25 cellular contexts compared by ENCODE assay signal in genomic region chrX:129641941-129642340, GRCh38. TPM values are rescaled to one million over a fixed set of nuclear protein-coding genes. Genes with fewer than 3 reads are reported as not detected.
DNase-seq lines count a peak whose midpoint lies in the region; ATAC-seq, FAIRE-seq and TF ChIP-seq lines count a peak whose summit lies in the region.
"Had no signal": no experiment of that assay in that cellular context is flagged by ENCODE, and none has a peak within 500 bp of the region (broad histone marks: within the 10 kb centered on the region; RNA-seq: fewer than 3 reads in every experiment).

No MANE protein-coding gene starts in this region.

- FAIRE-seq in D721Med (lab: Jason Lieb, UNC) (no peak), H54 (lab: Jason Lieb, UNC) (no peak)
- FAIRE-seq: islet of Langerhans, TTC549 had no signal

- H3K9me3 ChIP-seq in fibroblast of lung (ENCODE audit: control insufficient read depth, insufficient read depth, low read depth, low read length) = no peaks in the 10 kb centered on the region
- H3K9me3 ChIP-seq: right lobe of liver, testis had no signal

- TF ChIP-seq POLR2A in H54 (IDR thresholded peaks at IDR 0.05; ENCODE audit: low read depth, low read length) = no peak

- no peaks in the 10 kb centered on the region for H3F3A ChIP-seq in GM23338 (replicated peaks; ENCODE audit: low read depth)

- no peak overlapping the region for H3K27ac Mint-ChIP-seq in GM23338
- H3K27ac Mint-ChIP-seq: activated CD4-positive, alpha-beta T cell treated with anti-CD3 and anti-CD28 coated beads, Interleukin-2, amount 10 ng/mL, durations not matched to agents 7 days and 5 days; CD4-positive, alpha-beta T cell; memory B cell; naive thymus-derived CD4-positive, alpha-beta T cell; stimulated activated memory B cell treated with anti-CD40 and anti-IgM and Interleukin-4, amounts not matched to agents 10 μg/mL and 1 μg/mL and 100 μg/mL, for 72 hours had no signal

- H3K4me3 Mint-ChIP-seq in GM23338 = no peak overlapping the region
- H3K4me3 Mint-ChIP-seq: activated CD4-positive, alpha-beta T cell treated with anti-CD3 and anti-CD28 coated beads, Interleukin-2, amount 10 ng/mL, durations not matched to agents 7 days and 5 days; CD4-positive, alpha-beta T cell; memory B cell; naive thymus-derived CD4-positive, alpha-beta T cell; stimulated activated memory B cell treated with anti-CD40 and anti-IgM and Interleukin-4, amounts not matched to agents 10 μg/mL and 1 μg/mL and 100 μg/mL, for 72 hours had no signal

- H3K4me3 ChIP-seq in AG10803 (ENCODE audit: low read length) (no peak overlapping the region), fibroblast of lung (replicated peaks in 1 of 4; ENCODE audit: control extremely low read depth in 1 of 4, insufficient read depth in 1 of 4, low read depth in 3 of 4, low read length in 4 of 4) (no peak overlapping the region), GM23338 (no peak overlapping the region)
- H3K4me3 ChIP-seq: right lobe of liver, testis had no signal

- peaks cover 6% of the 10 kb centered on the region; the same call in 1 of the 3 replicates for H3K4me1 Mint-ChIP-seq in GM23338
- H3K4me1 Mint-ChIP-seq: memory B cell had no signal

- no peaks in the 10 kb centered on the region for H3K27me3 ChIP-seq in fibroblast of lung (ENCODE audit: control insufficient read depth, insufficient read depth, low read length)
- H3K27me3 ChIP-seq in GM23338 (ENCODE audit: insufficient read depth) = no peaks in the 10 kb centered on the region
- H3K27me3 ChIP-seq: right lobe of liver, testis had no signal

- H3K27ac ChIP-seq in fibroblast of lung (ENCODE audit: insufficient read depth, low read length) (no peak overlapping the region), GM23338 (ENCODE audit: low read depth) (no peak overlapping the region)
- H3K27ac ChIP-seq: KMS-11, right lobe of liver, testis had no signal

- peaks cover 2% of the 10 kb centered on the region for H3K4me1 ChIP-seq in fibroblast of lung (ENCODE audit: control insufficient read depth, extremely low read depth, insufficient read depth, low read length)
- no peaks in the 10 kb centered on the region; the same call in 1 of the 2 replicates for H3K4me1 ChIP-seq in GM23338 (ENCODE audit: insufficient read depth)
- H3K4me1 ChIP-seq: right lobe of liver, testis had no signal

- DNase-seq in AG10803 (ENCODE audit: low read depth) = peak; percentile 40
- peak; percentile 53 for DNase-seq in HT1080 (ENCODE audit: low read depth)
- DNase-seq in fibroblast of lung (ENCODE audit: low read depth in 2 of 2) = peak; percentile 49 to 53
- no peak for DNase-seq in GM23338 (ENCODE audit: low spot score)
- no peak for DNase-seq in D721Med (ENCODE audit: insufficient read length, low spot score)
- DNase-seq in amygdala (lab: John Stamatoyannopoulos, UW) = no peak
- no peak for DNase-seq in H54 (ENCODE audit: insufficient read length, low spot score)
- DNase-seq: activated CD4-positive, alpha-beta T cell treated with anti-CD3 and anti-CD28 coated beads, Interleukin-2, amount 10 ng/mL, durations not matched to agents 7 days and 5 days; activated CD8-positive, alpha-beta memory T cell treated with anti-CD3 and anti-CD28 coated beads, Interleukin-2, amount 50 U/mL, for 4 hours; activated effector memory CD4-positive, alpha-beta T cell treated with anti-CD3 and anti-CD28 coated beads, Interleukin-2, amount 50 U/mL, for 16 hours; CD4-positive, alpha-beta T cell; cerebellar nuclear complex; DMS53; effector memory CD4-positive, alpha-beta T cell; naive thymus-derived CD4-positive, alpha-beta T cell; NCI-H1417; NCI-H774; right lobe of liver had no signal

- ATAC-seq in SK-N-SH treated with all-trans-retinoic acid at 6 μM for 48 hours (peak; percentile 50), GM23338 (no peak)
- ATAC-seq: naive thymus-derived CD4-positive, alpha-beta T cell; right lobe of liver; stimulated activated memory B cell treated with anti-CD40 and anti-IgM and Interleukin-4, amounts not matched to agents 10 μg/mL and 1 μg/mL and 100 μg/mL, for 72 hours had no signal

- H3K4me2 ChIP-seq in fibroblast of lung (ENCODE audit: extremely low read depth, insufficient read depth, low read length) (no peak overlapping the region), GM23338 (no peak overlapping the region)
- H3K4me2 ChIP-seq: KMS-11 had no signal

- TF ChIP-seq CTCF in AG10803 (conservative IDR thresholded peaks at IDR 0.05; ENCODE audit: low read length) = no peak
- TF ChIP-seq CTCF in fibroblast of lung (conservative IDR thresholded peaks at IDR 0.05 in 1 of 2, IDR thresholded peaks at IDR 0.05 in 1 of 2; ENCODE audit: low read depth in 1 of 2, low read length in 2 of 2) = no peak
- no peak for TF ChIP-seq CTCF in GM23338 (conservative IDR thresholded peaks at IDR 0.05; ENCODE audit: low read depth in 2 of 2)
- TF ChIP-seq CTCF in D721Med (IDR thresholded peaks at IDR 0.05; ENCODE audit: insufficient read depth, missing control alignments) = no peak

- no peaks in the 10 kb centered on the region for H3K9me2 ChIP-seq in GM23338 (ENCODE audit: insufficient read depth)

- peaks cover 3% of the 10 kb centered on the region for H3K27me3 Mint-ChIP-seq in GM23338 (ENCODE audit: insufficient read depth, low read depth, poor library complexity)
- H3K27me3 Mint-ChIP-seq: activated CD4-positive, alpha-beta T cell treated with anti-CD3 and anti-CD28 coated beads, Interleukin-2, amount 10 ng/mL, durations not matched to agents 7 days and 5 days; CD4-positive, alpha-beta T cell; memory B cell had no signal

- H3K9ac ChIP-seq in fibroblast of lung (ENCODE audit: insufficient read depth, low read length) = no peak overlapping the region
- H3K9ac ChIP-seq: KMS-11 had no signal

- H3K36me3 Mint-ChIP-seq in GM23338 (ENCODE audit: low read depth) = no peaks in the 10 kb centered on the region
- H3K36me3 Mint-ChIP-seq: memory B cell; naive thymus-derived CD4-positive, alpha-beta T cell; stimulated activated memory B cell treated with anti-CD40 and anti-IgM and Interleukin-4, amounts not matched to agents 10 μg/mL and 1 μg/mL and 100 μg/mL, for 72 hours had no signal

- no peaks in the 10 kb centered on the region for H3K9me3 Mint-ChIP-seq in GM23338
- H3K9me3 Mint-ChIP-seq: activated CD4-positive, alpha-beta T cell treated with anti-CD3 and anti-CD28 coated beads, Interleukin-2, amount 10 ng/mL, durations not matched to agents 7 days and 5 days; CD4-positive, alpha-beta T cell; memory B cell; stimulated activated memory B cell treated with anti-CD40 and anti-IgM and Interleukin-4, amounts not matched to agents 10 μg/mL and 1 μg/mL and 100 μg/mL, for 72 hours had no signal

- H3K79me2 ChIP-seq in fibroblast of lung (ENCODE audit: control insufficient read depth, insufficient read depth, low read length) (no peaks in the 10 kb centered on the region), GM23338 (replicated peaks; ENCODE audit: insufficient read depth) (no peaks in the 10 kb centered on the region)

- H3K36me3 ChIP-seq in fibroblast of lung (ENCODE audit: control insufficient read depth, insufficient read depth, low read length) (no peaks in the 10 kb centered on the region), GM23338 (ENCODE audit: insufficient read depth) (no peaks in the 10 kb centered on the region)
- H3K36me3 ChIP-seq: right lobe of liver had no signal

- no peak overlapping the region for H2AFZ ChIP-seq in fibroblast of lung (ENCODE audit: low read length)
- H2AFZ ChIP-seq in GM23338 = no peak overlapping the region

- H4K20me1 ChIP-seq in fibroblast of lung (ENCODE audit: control insufficient read depth, extremely low read depth, insufficient read depth, low read length) (no peaks in the 10 kb centered on the region), GM23338 (replicated peaks; ENCODE audit: insufficient read depth) (no peaks in the 10 kb centered on the region)

TF ChIP-seq in SK-N-SH treated with all-trans-retinoic acid at 6 μM for 48 hours, 23 proteins besides CTCF, POLR2A, EP300 and RAD21:
- TF ChIP-seq BACH2 (CRISPR knock-in tag; IDR thresholded peaks at IDR 0.05; ENCODE audit: borderline replicate concordance) = no peak

TF ChIP-seq in GM23338, 12 proteins besides CTCF, POLR2A, EP300 and RAD21 (continues in another document):
- no peak for TF ChIP-seq EZH2 (IDR thresholded peaks at IDR 0.05; ENCODE audit: low read depth, unreplicated experiment)
- TF ChIP-seq JUNB (IDR thresholded peaks at IDR 0.05; ENCODE audit: unreplicated experiment) = no peak
- TF ChIP-seq ETS1 (IDR thresholded peaks at IDR 0.05) = no peak
- TF ChIP-seq NANOG (IDR thresholded peaks at IDR 0.05; ENCODE audit: borderline replicate concordance) = no peak
- no peak for TF ChIP-seq CREB1 (CRISPR knock-in tag; IDR thresholded peaks at IDR 0.05; ENCODE audit: low read depth)
- TF ChIP-seq STAT1 (IDR thresholded peaks at IDR 0.05; ENCODE audit: unreplicated experiment) = no peak

RNA-seq across cellular contexts. Expression of gene APLN, which starts 12.8 kb away (rescaled TPM):
- 3.8 and 4.8 TPM in 2 replicates for total RNA-seq in HT1080 (2014; rRNA removed; shearing (Covaris generic))
- 6.3 TPM in 2 replicates for polyA plus RNA-seq in HT1080 (2015; cell fraction: cytosol; rRNA removed)
- polyA plus RNA-seq in HT1080 (2015; cell fraction: nucleus; rRNA removed) = 3.5 and 4.5 TPM in 2 replicates
- 0.17 and 3.6 TPM in 2 replicates for total RNA-seq in fibroblast of lung
- polyA plus RNA-seq in fibroblast of lung (0.58 and 2.4 TPM in 2 replicates), GM23338 (2016; fragmentation: Nextera tagmentation; extraction: Ambion mirVana) (0.37 and 0.60 TPM in 2 replicates)
- 0.78 and 2.5 TPM in 2 replicates for polyA plus RNA-seq in fibroblast of lung (2012)
- 0.93 and 3.7 TPM in 2 replicates for polyA minus RNA-seq in fibroblast of lung (ENCODE audit: low replicate concordance)
- 0.16 and 0.49 TPM in 2 replicates for total RNA-seq in GM23338 (2014; rRNA removed; shearing (Covaris generic))
- total RNA-seq: CD4-positive, alpha-beta T cell had no signal
- polyA plus RNA-seq: naive thymus-derived CD4-positive, alpha-beta T cell had no signal

Comparison
In these comparisons a context has a peak if more than half of its experiments do, and no peak if none do; other contexts are left out.
1. DNase-seq: peak in AG10803 (single experiment), HT1080 (single experiment) and fibroblast of lung (2 of 2); none in GM23338 (single experiment), D721Med (single experiment), amygdala (0 of 56) and H54 (single experiment).